ENCODE assay signal across 10 cellular contexts in genomic region chr1:111596499-111596898, GRCh38. TPM values are rescaled to one million over a fixed set of nuclear protein-coding genes. Genes with fewer than 3 reads are reported as not detected.
A peak's percentile ranks its signal among the peaks of the same experiment; 100 is the strongest.
DNase-seq lines count a peak whose midpoint lies in the region; ATAC-seq, FAIRE-seq and TF ChIP-seq lines count a peak whose summit lies in the region.
"Had no signal": no experiment of that assay in that cellular context is flagged by ENCODE, and none has a peak within 500 bp of the region (broad histone marks: within the 10 kb centered on the region; RNA-seq: fewer than 3 reads in every experiment).

No MANE protein-coding gene starts in this region.

- intact Hi-C loops in kidney (cut with DNase I) = no loop called here

- no peaks in the 10 kb centered on the region for H3K9me3 ChIP-seq in kidney (ENCODE audit: control insufficient read depth in 1 of 2, low read length in 2 of 2)
- H3K9me3 ChIP-seq in endodermal cell (ENCODE audit: control insufficient read depth, low read length) = no peaks in the 10 kb centered on the region
- H3K9me3 ChIP-seq: SJSA1 had no signal

- H3K36me3 ChIP-seq in kidney (ENCODE audit: control insufficient read depth in 1 of 2, insufficient read depth in 2 of 2, low read length in 2 of 2) = no peaks in the 10 kb centered on the region
- H3K36me3 ChIP-seq in endodermal cell (ENCODE audit: control insufficient read depth, insufficient read depth, low read length) = no peaks in the 10 kb centered on the region
- H3K36me3 ChIP-seq: SJSA1 had no signal

- peaks cover 100% of the 10 kb centered on the region for H3K4me1 Mint-ChIP-seq in stimulated activated naive CD8-positive, alpha-beta T cell treated with anti-CD3 and anti-CD28 coated beads, Interleukin-15, Interleukin-2, amounts not matched to agents 100 ng/mL and 50 ng/mL, for 24 hours (ENCODE audit: low read depth)
- peaks cover 15% of the 10 kb centered on the region for H3K4me1 Mint-ChIP-seq in endodermal cell

- 69% methylated on average over 1 of the region's 1 CpG; no CpG with 5 or more reads in 1 of the 2 experiments for WGBS in endodermal cell (ENCODE audit: insufficient coverage in 1 of 2, insufficient read length in 1 of 2), 2 experiments

- peak overlapping the region; percentile 50 for H3K27ac Mint-ChIP-seq in stimulated activated naive CD8-positive, alpha-beta T cell treated with anti-CD3 and anti-CD28 coated beads, Interleukin-15, Interleukin-2, amounts not matched to agents 100 ng/mL and 50 ng/mL, for 24 hours
- no peak overlapping the region for H3K27ac Mint-ChIP-seq in endodermal cell

- H3K4me3 ChIP-seq in kidney (ENCODE audit: low read length in 2 of 2) = no peak overlapping the region
- H3K4me3 ChIP-seq in endodermal cell (ENCODE audit: low read length) = no peak overlapping the region
- H3K4me3 ChIP-seq: SJSA1 had no signal

- no peaks in the 10 kb centered on the region for H3K9me3 Mint-ChIP-seq in stimulated activated naive CD8-positive, alpha-beta T cell treated with anti-CD3 and anti-CD28 coated beads, Interleukin-15, Interleukin-2, amounts not matched to agents 100 ng/mL and 50 ng/mL, for 24 hours
- H3K9me3 Mint-ChIP-seq in endodermal cell = no peaks in the 10 kb centered on the region

- no peak overlapping the region for H3K27ac ChIP-seq in kidney (ENCODE audit: low read depth in 2 of 2, low read length in 2 of 2)
- H3K27ac ChIP-seq in endodermal cell (ENCODE audit: low read depth, low read length) = no peak overlapping the region
- H3K27ac ChIP-seq: SJSA1 had no signal

- H3K9ac ChIP-seq in kidney (ENCODE audit: low read length in 2 of 2) (no peak overlapping the region), endodermal cell (ENCODE audit: extremely low read depth, low read length, poor library complexity, severe bottlenecking) (no peak overlapping the region)

- H3K27me3 ChIP-seq in endodermal cell (ENCODE audit: control insufficient read depth, insufficient read depth, low read length, poor library complexity, severe bottlenecking) = no peaks in the 10 kb centered on the region
- H3K27me3 ChIP-seq: SJSA1 had no signal

- peak; percentile 41 to 44 for DNase-seq in activated CD8-positive, alpha-beta memory T cell treated with anti-CD3 and anti-CD28 coated beads for 4 hours (ENCODE audit: low read depth in 2 of 2)
- no peak for DNase-seq in activated CD8-positive, alpha-beta memory T cell treated with anti-CD3 and anti-CD28 coated beads, Interleukin-2, amount 50 U/mL, for 48 hours
- peak; percentile 58 for DNase-seq in activated T-cell treated with anti-CD3 and anti-CD28 coated beads, Interleukin-2, amount 50 U/mL, for 1 hour
- DNase-seq in kidney (peak; percentile 42), GM10266 (ENCODE audit: extremely low spot score) (no peak), endodermal cell (no peak)
- DNase-seq: NCI-H2171 had no signal

- H3K27me3 Mint-ChIP-seq in stimulated activated naive CD8-positive, alpha-beta T cell treated with anti-CD3 and anti-CD28 coated beads, Interleukin-15, Interleukin-2, amounts not matched to agents 100 ng/mL and 50 ng/mL, for 24 hours = no peaks in the 10 kb centered on the region
- peaks cover 2% of the 10 kb centered on the region for H3K27me3 Mint-ChIP-seq in endodermal cell (ENCODE audit: insufficient read depth)

- H3K4me1 ChIP-seq in kidney (ENCODE audit: control insufficient read depth in 1 of 2, insufficient read depth in 1 of 2, low read depth in 1 of 2, low read length in 2 of 2) (peaks cover 5 to 12% of the 10 kb centered on the region in 2 donors), endodermal cell (ENCODE audit: control insufficient read depth, insufficient read depth, low read length) (no peaks in the 10 kb centered on the region)

- no peak for FAIRE-seq in kidney (lab: Jason Lieb, UNC)

- TF ChIP-seq CTCF in kidney (IDR thresholded peaks at IDR 0.05; ENCODE audit: borderline replicate concordance, extremely low read depth, insufficient read depth) (no peak), GM10266 (IDR thresholded peaks at IDR 0.05; ENCODE audit: control insufficient read depth, insufficient read depth, low read depth, missing control alignments) (no peak), endodermal cell (conservative IDR thresholded peaks at IDR 0.05) (no peak)

- H3K4me3 Mint-ChIP-seq in stimulated activated naive CD8-positive, alpha-beta T cell treated with anti-CD3 and anti-CD28 coated beads, Interleukin-15, Interleukin-2, amounts not matched to agents 100 ng/mL and 50 ng/mL, for 24 hours = peak overlapping the region; percentile 35
- H3K4me3 Mint-ChIP-seq in endodermal cell = no peak overlapping the region

- no peak for ATAC-seq in GM18907 (IDR thresholded peaks at IDR 0.05; ENCODE audit: unreplicated experiment)

- peaks cover 4% of the 10 kb centered on the region for H3K36me3 Mint-ChIP-seq in stimulated activated naive CD8-positive, alpha-beta T cell treated with anti-CD3 and anti-CD28 coated beads, Interleukin-15, Interleukin-2, amounts not matched to agents 100 ng/mL and 50 ng/mL, for 24 hours (ENCODE audit: low read depth)
- no peaks in the 10 kb centered on the region for H3K36me3 Mint-ChIP-seq in endodermal cell (ENCODE audit: low read depth)

RNA-seq across cellular contexts. Expression of gene RAP1A, which starts 23.1 kb away (rescaled TPM):
- 91.3 TPM for total RNA-seq in kidney
- polyA plus RNA-seq in kidney (ENCODE audit: insufficient read depth, low read depth, low replicate concordance) = 55.8 TPM
- 10 to 100 TPM; 28.5 to 35.0 TPM for total RNA-seq in endodermal cell
- 40.5 TPM for polyA plus RNA-seq in endodermal cell (2013, experiment 1 of 2)
- 40.6 TPM for polyA plus RNA-seq in endodermal cell (2013, experiment 2 of 2)

Comparison
In these comparisons a context has a peak if more than half of its experiments do, and no peak if none do; other contexts are left out.
1. DNase-seq: peak in activated CD8-positive, alpha-beta memory T cell treated with anti-CD3 and anti-CD28 coated beads for 4 hours (2 of 2), activated T-cell treated with anti-CD3 and anti-CD28 coated beads, Interleukin-2, amount 50 U/mL, for 1 hour (single experiment) and kidney (single experiment); none in activated CD8-positive, alpha-beta memory T cell treated with anti-CD3 and anti-CD28 coated beads, Interleukin-2, amount 50 U/mL, for 48 hours (single experiment), GM10266 (single experiment) and endodermal cell (single experiment).